In genomic region chr3:45223889-45224730, GRCh38 we compare ENCODE assay signal across 8 cellular contexts. TPM values are rescaled to one million over a fixed set of nuclear protein-coding genes. Genes with fewer than 3 reads are reported as not detected.
DNase-seq lines count a peak whose midpoint lies in the region; ATAC-seq, FAIRE-seq and TF ChIP-seq lines count a peak whose summit lies in the region.

No MANE protein-coding gene starts in this region.

- peak overlapping the region; percentile 53 for H3K27ac Mint-ChIP-seq in T-helper 2 cell treated with Interferon-gamma antibody and Interleukin-4, amounts not matched to agents 5 μg/mL and 100 μg/mL, for 36 hours

- H3K27me3 Mint-ChIP-seq in T-helper 2 cell treated with Interferon-gamma antibody and Interleukin-4, amounts not matched to agents 5 μg/mL and 100 μg/mL, for 36 hours (ENCODE audit: low read depth) = peaks cover 71% of the 10 kb centered on the region

- peaks cover 2 to 7% (median 3%) of the 10 kb centered on the region in 3 donors for H3K27me3 ChIP-seq in skeletal muscle tissue (ENCODE audit: control insufficient read depth in 3 of 3, insufficient read depth in 3 of 3, low read length in 3 of 3)

- ATAC-seq in GM18517 (IDR thresholded peaks at IDR 0.05; ENCODE audit: unreplicated experiment) = no peak

- TF ChIP-seq CTCF in fibroblast of pulmonary artery (IDR thresholded peaks at IDR 0.05; ENCODE audit: low read length, missing control alignments) = no peak

- H3K9me3 ChIP-seq in skeletal muscle tissue (ENCODE audit: control insufficient read depth in 3 of 3, low read length in 3 of 3) = no peaks in the 10 kb centered on the region

- peak overlapping the region in 2 of 3 donors; percentile 27 to 73 for H3K9ac ChIP-seq in skeletal muscle tissue (ENCODE audit: low read depth in 1 of 3, low read length in 3 of 3)

- H3K4me3 Mint-ChIP-seq in T-helper 2 cell treated with Interferon-gamma antibody and Interleukin-4, amounts not matched to agents 5 μg/mL and 100 μg/mL, for 36 hours = peak overlapping the region; percentile 67

- no peaks in the 10 kb centered on the region for H3K9me3 Mint-ChIP-seq in T-helper 2 cell treated with Interferon-gamma antibody and Interleukin-4, amounts not matched to agents 5 μg/mL and 100 μg/mL, for 36 hours

- peaks cover 12% of the 10 kb centered on the region for H3K4me1 Mint-ChIP-seq in T-helper 2 cell treated with Interferon-gamma antibody and Interleukin-4, amounts not matched to agents 5 μg/mL and 100 μg/mL, for 36 hours (ENCODE audit: low read depth)

- H3K4me3 ChIP-seq in fibroblast of pulmonary artery (replicated peaks; ENCODE audit: low read depth, low read length) (peak overlapping the region; percentile 58), skeletal muscle tissue (ENCODE audit: low read length in 3 of 3) (peak overlapping the region in 1 of 3 donors; percentile 73)

- no peak overlapping the region for H3K27ac ChIP-seq in skeletal muscle tissue (ENCODE audit: low read depth, low read length)

- peak; percentile 19 for DNase-seq in T-helper 2 cell treated with Interferon-gamma antibody and Interleukin-4, amounts not matched to agents 5 μg/mL and 100 μg/mL, for 36 hours (ENCODE audit: low spot score)
- DNase-seq in T-helper 2 cell (no peak), fibroblast of pulmonary artery (ENCODE audit: low read depth) (peak; percentile 19), 8988T (no peak), GM19239 (ENCODE audit: insufficient read length, low spot score) (no peak)
- DNase-seq in activated CD4-positive, alpha-beta T cell treated with anti-CD3 and anti-CD28 coated beads for 48 hours = peak; percentile 36

- peaks cover 5 to 17% (median 11%) of the 10 kb centered on the region in 3 donors for H3K4me1 ChIP-seq in skeletal muscle tissue (ENCODE audit: control insufficient read depth in 3 of 3, insufficient read depth in 3 of 3, low read length in 3 of 3)

- peaks cover 2% of the 10 kb centered on the region for H3K36me3 Mint-ChIP-seq in T-helper 2 cell treated with Interferon-gamma antibody and Interleukin-4, amounts not matched to agents 5 μg/mL and 100 μg/mL, for 36 hours (ENCODE audit: low read depth)

- no peak for FAIRE-seq in GM19239 (lab: Jason Lieb, UNC)

- no peaks in the 10 kb centered on the region for H3K36me3 ChIP-seq in skeletal muscle tissue (ENCODE audit: control insufficient read depth in 3 of 3, insufficient read depth in 3 of 3, low read length in 3 of 3)

RNA-seq across cellular contexts. Expression of gene TMEM158, which starts 2.0 kb away (rescaled TPM):
- total RNA-seq in skeletal muscle tissue = 0.52 TPM

Comparison
In these comparisons a context has a peak if more than half of its experiments do, and no peak if none do; other contexts are left out.
1. DNase-seq: peak in T-helper 2 cell treated with Interferon-gamma antibody and Interleukin-4, amounts not matched to agents 5 μg/mL and 100 μg/mL, for 36 hours (single experiment), activated CD4-positive, alpha-beta T cell treated with anti-CD3 and anti-CD28 coated beads for 48 hours (single experiment) and fibroblast of pulmonary artery (single experiment); none in T-helper 2 cell (0 of 5), 8988T (single experiment) and GM19239 (single experiment).